Comparison of ENCODE assay signal across 2 cellular contexts in the genomic region with DNA sequence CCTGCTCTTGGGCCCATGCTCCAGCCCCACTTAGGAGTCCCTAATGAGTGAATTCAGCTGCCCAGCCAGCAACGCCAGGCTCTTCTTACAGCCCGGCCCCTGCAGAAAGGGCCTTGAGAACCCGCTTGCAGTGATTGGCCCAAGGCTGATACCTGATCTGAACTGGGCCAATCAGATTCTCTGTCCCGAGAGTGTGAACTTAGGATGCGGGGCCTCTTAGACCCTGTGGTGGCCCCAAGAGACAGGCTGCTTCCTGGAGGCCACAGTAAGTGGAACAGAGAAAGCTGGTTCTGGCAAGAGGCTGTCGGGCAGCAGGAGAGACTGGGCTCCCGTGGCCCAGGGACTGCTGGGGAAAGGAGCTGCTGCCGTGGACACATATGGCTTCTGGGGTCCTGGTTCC.
TF ChIP-seq lines count a peak whose summit lies in the region.

No MANE protein-coding gene starts in this region.

TF ChIP-seq in GM23338, 12 proteins besides CTCF, POLR2A, EP300 and RAD21 (continues in another document):
- TF ChIP-seq ZNF114 (CRISPR knock-in tag; IDR thresholded peaks at IDR 0.05) (no peak), CREB1 (CRISPR knock-in tag; IDR thresholded peaks at IDR 0.05; ENCODE audit: low read depth) (no peak), EZH2phosphoT487 (IDR thresholded peaks at IDR 0.05; ENCODE audit: unreplicated experiment) (no peak), EZH2 (IDR thresholded peaks at IDR 0.05; ENCODE audit: low read depth, unreplicated experiment) (no peak), ZNF331 (CRISPR knock-in tag; IDR thresholded peaks at IDR 0.05; ENCODE audit: low read depth) (no peak), STAT1 (IDR thresholded peaks at IDR 0.05; ENCODE audit: unreplicated experiment) (no peak), NANOG (IDR thresholded peaks at IDR 0.05; ENCODE audit: borderline replicate concordance) (no peak), POLR2AphosphoS5 (IDR thresholded peaks at IDR 0.05; ENCODE audit: low read depth) (no peak)
- TF ChIP-seq, protein P1, sequence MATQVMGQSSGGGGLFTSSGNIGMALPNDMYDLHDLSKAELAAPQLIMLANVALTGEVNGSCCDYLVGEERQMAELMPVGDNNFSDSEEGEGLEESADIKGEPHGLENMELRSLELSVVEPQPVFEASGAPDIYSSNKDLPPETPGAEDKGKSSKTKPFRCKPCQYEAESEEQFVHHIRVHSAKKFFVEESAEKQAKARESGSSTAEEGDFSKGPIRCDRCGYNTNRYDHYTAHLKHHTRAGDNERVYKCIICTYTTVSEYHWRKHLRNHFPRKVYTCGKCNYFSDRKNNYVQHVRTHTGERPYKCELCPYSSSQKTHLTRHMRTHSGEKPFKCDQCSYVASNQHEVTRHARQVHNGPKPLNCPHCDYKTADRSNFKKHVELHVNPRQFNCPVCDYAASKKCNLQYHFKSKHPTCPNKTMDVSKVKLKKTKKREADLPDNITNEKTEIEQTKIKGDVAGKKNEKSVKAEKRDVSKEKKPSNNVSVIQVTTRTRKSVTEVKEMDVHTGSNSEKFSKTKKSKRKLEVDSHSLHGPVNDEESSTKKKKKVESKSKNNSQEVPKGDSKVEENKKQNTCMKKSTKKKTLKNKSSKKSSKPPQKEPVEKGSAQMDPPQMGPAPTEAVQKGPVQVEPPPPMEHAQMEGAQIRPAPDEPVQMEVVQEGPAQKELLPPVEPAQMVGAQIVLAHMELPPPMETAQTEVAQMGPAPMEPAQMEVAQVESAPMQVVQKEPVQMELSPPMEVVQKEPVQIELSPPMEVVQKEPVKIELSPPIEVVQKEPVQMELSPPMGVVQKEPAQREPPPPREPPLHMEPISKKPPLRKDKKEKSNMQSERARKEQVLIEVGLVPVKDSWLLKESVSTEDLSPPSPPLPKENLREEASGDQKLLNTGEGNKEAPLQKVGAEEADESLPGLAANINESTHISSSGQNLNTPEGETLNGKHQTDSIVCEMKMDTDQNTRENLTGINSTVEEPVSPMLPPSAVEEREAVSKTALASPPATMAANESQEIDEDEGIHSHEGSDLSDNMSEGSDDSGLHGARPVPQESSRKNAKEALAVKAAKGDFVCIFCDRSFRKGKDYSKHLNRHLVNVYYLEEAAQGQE (IDR thresholded peaks at IDR 0.05; ENCODE audit: unreplicated experiment) = no peak
- TF ChIP-seq, protein P2, sequence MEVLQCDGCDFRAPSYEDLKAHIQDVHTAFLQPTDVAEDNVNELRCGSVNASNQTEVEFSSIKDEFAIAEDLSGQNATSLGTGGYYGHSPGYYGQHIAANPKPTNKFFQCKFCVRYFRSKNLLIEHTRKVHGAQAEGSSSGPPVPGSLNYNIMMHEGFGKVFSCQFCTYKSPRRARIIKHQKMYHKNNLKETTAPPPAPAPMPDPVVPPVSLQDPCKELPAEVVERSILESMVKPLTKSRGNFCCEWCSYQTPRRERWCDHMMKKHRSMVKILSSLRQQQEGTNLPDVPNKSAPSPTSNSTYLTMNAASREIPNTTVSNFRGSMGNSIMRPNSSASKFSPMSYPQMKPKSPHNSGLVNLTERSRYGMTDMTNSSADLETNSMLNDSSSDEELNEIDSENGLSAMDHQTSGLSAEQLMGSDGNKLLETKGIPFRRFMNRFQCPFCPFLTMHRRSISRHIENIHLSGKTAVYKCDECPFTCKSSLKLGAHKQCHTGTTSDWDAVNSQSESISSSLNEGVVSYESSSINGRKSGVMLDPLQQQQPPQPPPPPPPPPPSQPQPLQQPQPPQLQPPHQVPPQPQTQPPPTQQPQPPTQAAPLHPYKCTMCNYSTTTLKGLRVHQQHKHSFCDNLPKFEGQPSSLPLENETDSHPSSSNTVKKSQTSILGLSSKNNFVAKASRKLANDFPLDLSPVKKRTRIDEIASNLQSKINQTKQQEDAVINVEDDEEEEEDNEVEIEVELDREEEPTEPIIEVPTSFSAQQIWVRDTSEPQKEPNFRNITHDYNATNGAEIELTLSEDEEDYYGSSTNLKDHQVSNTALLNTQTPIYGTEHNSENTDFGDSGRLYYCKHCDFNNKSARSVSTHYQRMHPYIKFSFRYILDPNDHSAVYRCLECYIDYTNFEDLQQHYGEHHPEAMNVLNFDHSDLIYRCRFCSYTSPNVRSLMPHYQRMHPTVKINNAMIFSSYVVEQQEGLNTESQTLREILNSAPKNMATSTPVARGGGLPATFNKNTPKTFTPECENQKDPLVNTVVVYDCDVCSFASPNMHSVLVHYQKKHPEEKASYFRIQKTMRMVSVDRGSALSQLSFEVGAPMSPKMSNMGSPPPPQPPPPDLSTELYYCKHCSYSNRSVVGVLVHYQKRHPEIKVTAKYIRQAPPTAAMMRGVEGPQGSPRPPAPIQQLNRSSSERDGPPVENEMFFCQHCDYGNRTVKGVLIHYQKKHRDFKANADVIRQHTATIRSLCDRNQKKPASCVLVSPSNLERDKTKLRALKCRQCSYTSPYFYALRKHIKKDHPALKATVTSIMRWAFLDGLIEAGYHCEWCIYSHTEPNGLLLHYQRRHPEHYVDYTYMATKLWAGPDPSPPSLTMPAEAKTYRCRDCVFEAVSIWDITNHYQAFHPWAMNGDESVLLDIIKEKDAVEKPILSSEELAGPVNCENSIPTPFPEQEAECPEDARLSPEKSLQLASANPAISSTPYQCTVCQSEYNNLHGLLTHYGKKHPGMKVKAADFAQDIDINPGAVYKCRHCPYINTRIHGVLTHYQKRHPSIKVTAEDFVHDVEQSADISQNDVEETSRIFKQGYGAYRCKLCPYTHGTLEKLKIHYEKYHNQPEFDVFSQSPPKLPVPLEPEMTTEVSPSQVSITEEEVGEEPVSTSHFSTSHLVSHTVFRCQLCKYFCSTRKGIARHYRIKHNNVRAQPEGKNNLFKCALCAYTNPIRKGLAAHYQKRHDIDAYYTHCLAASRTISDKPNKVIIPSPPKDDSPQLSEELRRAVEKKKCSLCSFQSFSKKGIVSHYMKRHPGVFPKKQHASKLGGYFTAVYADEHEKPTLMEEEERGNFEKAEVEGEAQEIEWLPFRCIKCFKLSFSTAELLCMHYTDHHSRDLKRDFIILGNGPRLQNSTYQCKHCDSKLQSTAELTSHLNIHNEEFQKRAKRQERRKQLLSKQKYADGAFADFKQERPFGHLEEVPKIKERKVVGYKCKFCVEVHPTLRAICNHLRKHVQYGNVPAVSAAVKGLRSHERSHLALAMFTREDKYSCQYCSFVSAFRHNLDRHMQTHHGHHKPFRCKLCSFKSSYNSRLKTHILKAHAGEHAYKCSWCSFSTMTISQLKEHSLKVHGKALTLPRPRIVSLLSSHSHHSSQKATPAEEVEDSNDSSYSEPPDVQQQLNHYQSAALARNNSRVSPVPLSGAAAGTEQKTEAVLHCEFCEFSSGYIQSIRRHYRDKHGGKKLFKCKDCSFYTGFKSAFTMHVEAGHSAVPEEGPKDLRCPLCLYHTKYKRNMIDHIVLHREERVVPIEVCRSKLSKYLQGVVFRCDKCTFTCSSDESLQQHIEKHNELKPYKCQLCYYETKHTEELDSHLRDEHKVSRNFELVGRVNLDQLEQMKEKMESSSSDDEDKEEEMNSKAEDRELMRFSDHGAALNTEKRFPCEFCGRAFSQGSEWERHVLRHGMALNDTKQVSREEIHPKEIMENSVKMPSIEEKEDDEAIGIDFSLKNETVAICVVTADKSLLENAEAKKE (CRISPR knock-in tag; IDR thresholded peaks at IDR 0.05) = no peak

TF ChIP-seq in K562, 482 proteins besides CTCF, POLR2A, EP300 and RAD21:
- no peak for TF ChIP-seq TRIM24 (IDR thresholded peaks at IDR 0.05)
- TF ChIP-seq NFYB (IDR thresholded peaks at IDR 0.05; ENCODE audit: extremely low read depth, insufficient read length) = peak; percentile 39
- TF ChIP-seq PPARD (CRISPR knock-in tag; IDR thresholded peaks at IDR 0.05) = no peak
- TF ChIP-seq, protein P3, sequence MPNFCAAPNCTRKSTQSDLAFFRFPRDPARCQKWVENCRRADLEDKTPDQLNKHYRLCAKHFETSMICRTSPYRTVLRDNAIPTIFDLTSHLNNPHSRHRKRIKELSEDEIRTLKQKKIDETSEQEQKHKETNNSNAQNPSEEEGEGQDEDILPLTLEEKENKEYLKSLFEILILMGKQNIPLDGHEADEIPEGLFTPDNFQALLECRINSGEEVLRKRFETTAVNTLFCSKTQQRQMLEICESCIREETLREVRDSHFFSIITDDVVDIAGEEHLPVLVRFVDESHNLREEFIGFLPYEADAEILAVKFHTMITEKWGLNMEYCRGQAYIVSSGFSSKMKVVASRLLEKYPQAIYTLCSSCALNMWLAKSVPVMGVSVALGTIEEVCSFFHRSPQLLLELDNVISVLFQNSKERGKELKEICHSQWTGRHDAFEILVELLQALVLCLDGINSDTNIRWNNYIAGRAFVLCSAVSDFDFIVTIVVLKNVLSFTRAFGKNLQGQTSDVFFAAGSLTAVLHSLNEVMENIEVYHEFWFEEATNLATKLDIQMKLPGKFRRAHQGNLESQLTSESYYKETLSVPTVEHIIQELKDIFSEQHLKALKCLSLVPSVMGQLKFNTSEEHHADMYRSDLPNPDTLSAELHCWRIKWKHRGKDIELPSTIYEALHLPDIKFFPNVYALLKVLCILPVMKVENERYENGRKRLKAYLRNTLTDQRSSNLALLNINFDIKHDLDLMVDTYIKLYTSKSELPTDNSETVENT (CRISPR knock-in tag; IDR thresholded peaks at IDR 0.05) = no peak
- TF ChIP-seq NCOR1 (IDR thresholded peaks at IDR 0.05) = no peak
- no peak for TF ChIP-seq HSF4 (CRISPR knock-in tag; IDR thresholded peaks at IDR 0.05; ENCODE audit: borderline replicate concordance)
- no peak for TF ChIP-seq RBM17 (IDR thresholded peaks at IDR 0.05; ENCODE audit: borderline replicate concordance, low read depth, low read length)
- TF ChIP-seq, protein P4, sequence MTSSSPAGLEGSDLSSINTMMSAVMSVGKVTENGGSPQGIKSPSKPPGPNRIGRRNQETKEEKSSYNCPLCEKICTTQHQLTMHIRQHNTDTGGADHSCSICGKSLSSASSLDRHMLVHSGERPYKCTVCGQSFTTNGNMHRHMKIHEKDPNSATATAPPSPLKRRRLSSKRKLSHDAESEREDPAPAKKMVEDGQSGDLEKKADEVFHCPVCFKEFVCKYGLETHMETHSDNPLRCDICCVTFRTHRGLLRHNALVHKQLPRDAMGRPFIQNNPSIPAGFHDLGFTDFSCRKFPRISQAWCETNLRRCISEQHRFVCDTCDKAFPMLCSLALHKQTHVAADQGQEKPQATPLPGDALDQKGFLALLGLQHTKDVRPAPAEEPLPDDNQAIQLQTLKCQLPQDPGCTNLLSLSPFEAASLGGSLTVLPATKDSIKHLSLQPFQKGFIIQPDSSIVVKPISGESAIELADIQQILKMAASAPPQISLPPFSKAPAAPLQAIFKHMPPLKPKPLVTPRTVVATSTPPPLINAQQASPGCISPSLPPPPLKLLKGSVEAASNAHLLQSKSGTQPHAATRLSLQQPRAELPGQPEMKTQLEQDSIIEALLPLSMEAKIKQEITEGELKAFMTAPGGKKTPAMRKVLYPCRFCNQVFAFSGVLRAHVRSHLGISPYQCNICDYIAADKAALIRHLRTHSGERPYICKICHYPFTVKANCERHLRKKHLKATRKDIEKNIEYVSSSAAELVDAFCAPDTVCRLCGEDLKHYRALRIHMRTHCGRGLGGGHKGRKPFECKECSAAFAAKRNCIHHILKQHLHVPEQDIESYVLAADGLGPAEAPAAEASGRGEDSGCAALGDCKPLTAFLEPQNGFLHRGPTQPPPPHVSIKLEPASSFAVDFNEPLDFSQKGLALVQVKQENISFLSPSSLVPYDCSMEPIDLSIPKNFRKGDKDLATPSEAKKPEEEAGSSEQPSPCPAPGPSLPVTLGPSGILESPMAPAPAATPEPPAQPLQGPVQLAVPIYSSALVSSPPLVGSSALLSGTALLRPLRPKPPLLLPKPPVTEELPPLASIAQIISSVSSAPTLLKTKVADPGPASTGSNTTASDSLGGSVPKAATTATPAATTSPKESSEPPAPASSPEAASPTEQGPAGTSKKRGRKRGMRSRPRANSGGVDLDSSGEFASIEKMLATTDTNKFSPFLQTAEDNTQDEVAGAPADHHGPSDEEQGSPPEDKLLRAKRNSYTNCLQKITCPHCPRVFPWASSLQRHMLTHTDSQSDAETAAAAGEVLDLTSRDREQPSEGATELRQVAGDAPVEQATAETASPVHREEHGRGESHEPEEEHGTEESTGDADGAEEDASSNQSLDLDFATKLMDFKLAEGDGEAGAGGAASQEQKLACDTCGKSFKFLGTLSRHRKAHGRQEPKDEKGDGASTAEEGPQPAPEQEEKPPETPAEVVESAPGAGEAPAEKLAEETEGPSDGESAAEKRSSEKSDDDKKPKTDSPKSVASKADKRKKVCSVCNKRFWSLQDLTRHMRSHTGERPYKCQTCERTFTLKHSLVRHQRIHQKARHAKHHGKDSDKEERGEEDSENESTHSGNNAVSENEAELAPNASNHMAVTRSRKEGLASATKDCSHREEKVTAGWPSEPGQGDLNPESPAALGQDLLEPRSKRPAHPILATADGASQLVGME (CRISPR knock-in tag; IDR thresholded peaks at IDR 0.05) = no peak
